In the genomic region with DNA sequence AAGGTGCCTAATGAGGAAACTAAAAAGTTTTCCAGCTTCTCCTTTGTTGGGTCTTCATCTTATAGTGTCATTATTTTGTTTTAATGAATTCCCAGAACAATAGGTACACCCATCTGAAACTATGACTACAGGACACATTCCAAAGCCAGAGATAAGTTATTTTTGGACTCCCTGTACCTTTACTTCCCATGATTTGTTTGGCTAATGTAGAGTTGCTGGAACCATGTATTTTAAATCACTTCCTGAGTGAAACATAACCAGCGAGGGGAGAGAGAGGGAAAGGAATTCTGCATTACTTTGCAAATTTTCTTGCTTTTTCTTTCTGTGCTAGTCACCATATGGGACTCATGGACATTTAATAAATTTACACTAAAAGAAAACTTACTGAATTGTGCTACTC, we compare ENCODE assay signal across 24 cellular contexts.
"Had no signal": no experiment of that assay in that cellular context is flagged by ENCODE, and none has a peak within 500 bp of the region (broad histone marks: within the 10 kb centered on the region; RNA-seq: fewer than 3 reads in every experiment).

No MANE protein-coding gene starts in this region.

- DNase-seq: activated CD4-positive, alpha-beta T cell treated with anti-CD3 and anti-CD28 coated beads for 1 hour; activated CD8-positive, alpha-beta memory T cell treated with anti-CD3 and anti-CD28 coated beads for 24 hours; activated CD8-positive, alpha-beta memory T cell treated with anti-CD3 and anti-CD28 coated beads, Interleukin-2, amount 50 U/mL, for 48 hours; activated effector memory CD4-positive, alpha-beta T cell treated with Interleukin-2 at 50 U/mL for 16 hours; activated naive CD4-positive, alpha-beta T cell treated with anti-CD3 and anti-CD28 coated beads, Interleukin-2, amount 50 U/mL, for 16 hours; activated T-cell treated with anti-CD3 and anti-CD28 coated beads, Interleukin-2, amount 50 U/mL, for 48 hours; left cardiac atrium; ovary; psoas muscle; stimulated activated CD4-positive, alpha-beta T cell treated with anti-CD3 and anti-CD28 coated beads, Interleukin-4, amount 100 ng/mL, for 1 hour; stimulated activated naive CD8-positive, alpha-beta T cell treated with anti-CD3 and anti-CD28 coated beads, Interleukin-15, amount 100 ng/mL, for 72 hours; T-helper 1 cell; T-helper 9 cell; trophoblast cell had no signal

- H3K9ac ChIP-seq: neural progenitor cell had no signal

- H3K9me3 ChIP-seq: ascending aorta, breast epithelium, ovary, psoas muscle, suprapubic skin, vagina had no signal

- H3K27me3 ChIP-seq: ascending aorta, neural progenitor cell, ovary, suprapubic skin, vagina had no signal

- H3K27ac Mint-ChIP-seq: neural progenitor cell; stimulated activated naive CD8-positive, alpha-beta T cell treated with anti-CD3 and anti-CD28 coated beads, Interleukin-15, amount 100 ng/mL, for 72 hours had no signal

- H3K9me3 Mint-ChIP-seq: neural progenitor cell had no signal

- H3K4me1 ChIP-seq: ascending aorta, breast epithelium, neural progenitor cell, psoas muscle, suprapubic skin, vagina had no signal

- H3K27ac ChIP-seq: breast epithelium, neural progenitor cell, ovary, psoas muscle, suprapubic skin, vagina, VCaP had no signal

- H2AFZ ChIP-seq: neural progenitor cell had no signal

- H3K4me1 Mint-ChIP-seq: neural progenitor cell; stimulated activated naive CD8-positive, alpha-beta T cell treated with anti-CD3 and anti-CD28 coated beads, Interleukin-15, amount 100 ng/mL, for 72 hours had no signal

- ATAC-seq: psoas muscle; sciatic nerve; SK-N-SH treated with all-trans-retinoic acid at 6 μM for 48 hours; stimulated activated naive CD8-positive, alpha-beta T cell treated with anti-CD3 and anti-CD28 coated beads, Interleukin-15, amount 100 ng/mL, for 72 hours had no signal

- H3K36me3 ChIP-seq: ascending aorta, breast epithelium, neural progenitor cell, ovary, suprapubic skin, vagina had no signal

- H3K36me3 Mint-ChIP-seq: neural progenitor cell had no signal

- H3K4me3 Mint-ChIP-seq: neural progenitor cell; stimulated activated naive CD8-positive, alpha-beta T cell treated with anti-CD3 and anti-CD28 coated beads, Interleukin-15, amount 100 ng/mL, for 72 hours had no signal

- H3K4me3 ChIP-seq: breast epithelium, lung, neural progenitor cell, ovary, smooth muscle cell, suprapubic skin, vagina had no signal

- H3K27me3 Mint-ChIP-seq: stimulated activated naive CD8-positive, alpha-beta T cell treated with anti-CD3 and anti-CD28 coated beads, Interleukin-15, amount 100 ng/mL, for 72 hours had no signal

- H3K4me2 ChIP-seq: neural progenitor cell, smooth muscle cell had no signal
